In the genomic region with DNA sequence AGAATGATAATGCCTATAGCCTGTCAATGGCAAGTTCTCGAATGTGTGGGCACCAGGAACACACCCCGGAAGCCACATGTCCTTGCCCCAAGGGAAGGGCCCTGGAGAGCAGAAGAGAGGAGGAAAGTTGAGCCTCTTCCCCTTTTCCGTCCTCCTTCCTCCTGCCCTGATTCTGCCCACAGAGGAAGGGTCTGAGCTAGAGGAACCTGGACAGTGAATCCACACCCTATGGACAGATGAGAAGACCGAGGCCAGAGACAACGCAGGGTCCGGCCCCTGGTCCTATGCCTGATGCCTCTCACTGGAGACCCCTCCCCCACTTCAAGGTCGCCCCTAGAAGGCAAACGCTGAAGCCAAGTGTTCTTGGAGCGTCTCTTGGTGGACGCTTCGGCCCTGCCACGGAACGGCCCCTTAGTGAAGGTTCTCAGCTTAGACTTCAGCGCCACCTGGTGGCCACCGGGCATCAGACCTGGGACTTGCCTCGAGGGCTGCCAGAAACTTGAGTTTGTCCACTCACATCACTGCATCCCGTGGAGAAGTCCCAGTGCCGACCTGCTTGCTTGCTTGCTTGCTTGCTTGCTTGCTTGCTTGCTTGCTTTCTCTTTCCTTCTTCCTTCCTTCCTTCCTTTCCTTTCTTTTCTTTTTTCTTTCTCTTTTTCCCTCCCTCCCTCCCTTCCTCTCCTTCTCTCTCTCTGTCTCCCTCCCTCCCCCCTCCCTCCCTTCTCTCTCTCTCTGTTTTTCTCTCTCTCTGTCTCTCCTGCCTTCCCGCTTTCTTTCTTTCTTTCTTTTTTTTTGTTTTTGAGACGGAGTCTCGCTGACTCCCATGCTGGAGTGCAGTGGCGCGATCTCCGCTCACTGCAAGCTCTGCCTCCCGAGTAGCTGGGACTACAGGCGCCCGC, we compare ENCODE assay signal across 8 cellular contexts. TPM values are rescaled to one million over a fixed set of nuclear protein-coding genes. Genes with fewer than 3 reads are reported as not detected.
DNase-seq lines count a peak whose midpoint lies in the region; ATAC-seq and TF ChIP-seq lines count a peak whose summit lies in the region.

No MANE protein-coding gene starts in this region.

- no peak overlapping the region for H4K8ac ChIP-seq in trophoblast cell (ENCODE audit: low read depth, low read length)

- H3K79me1 ChIP-seq in trophoblast cell (ENCODE audit: low read length), result peaks cover 2% of the 10 kb centered on the region

- H3K27ac ChIP-seq in trophoblast cell (ENCODE audit: low read depth, low read length), result no peak overlapping the region
- no peak overlapping the region for H3K27ac ChIP-seq in tibial artery

- H3K4me3 ChIP-seq in BE2C (ENCODE audit: low read depth, low read length) (no peak overlapping the region), trophoblast cell (ENCODE audit: low read depth, low read length) (no peak overlapping the region), tibial artery (peak overlapping the region in 1 of 2 donors; percentile 12)

- H3K4me2 ChIP-seq in trophoblast cell (ENCODE audit: low read length), result peak overlapping the region; percentile 17

- intact Hi-C loops in activated naive CD4-positive, alpha-beta T cell treated with anti-CD3 and anti-CD28 coated beads for 36 hours (cut with micrococcal nuclease), result loop anchor here (1.0 to 10.0 kb wide), 4 partner anchors 48 to 498 kb away; a partner anchor contains a TSS
- intact Hi-C loops in tibial artery (cut with DNase I; ENCODE audit: low total_unique reads), result loop anchor here (1.0 to 5.0 kb wide), 2 partner anchors 198 to 211 kb away; no protein-coding TSS in a partner anchor

- H3K27ac Mint-ChIP-seq in activated naive CD4-positive, alpha-beta T cell treated with anti-CD3 and anti-CD28 coated beads for 36 hours, result no peak overlapping the region

- H3K23ac ChIP-seq in trophoblast cell (ENCODE audit: low read length), result no peak overlapping the region

- no peak overlapping the region for H3K4ac ChIP-seq in trophoblast cell (ENCODE audit: low read depth, low read length)

- H3K4me1 ChIP-seq in BE2C (no peaks in the 10 kb centered on the region), trophoblast cell (ENCODE audit: control insufficient read depth in 1 of 2, insufficient read depth in 2 of 2, low read length in 2 of 2) (peaks cover 0 to 2% of the 10 kb centered on the region in 2 experiments), tibial artery (peaks cover 0 to 3% (median under 1%) of the 10 kb centered on the region in 4 donors)

- no peak overlapping the region for H3K9ac ChIP-seq in trophoblast cell (ENCODE audit: low read length)

- H4K91ac ChIP-seq in trophoblast cell (ENCODE audit: low read depth, low read length), result no peak overlapping the region

- WGBS in trophoblast cell (ENCODE audit: extremely low coverage, insufficient coverage, insufficient read length), result no CpG with 5 or more reads among the region's 27 CpGs

- H3K27me3 ChIP-seq in BE2C, result no peaks in the 10 kb centered on the region
- H3K27me3 ChIP-seq in trophoblast cell (ENCODE audit: insufficient read depth, low read length), result no peaks in the 10 kb centered on the region
- no peaks in the 10 kb centered on the region for H3K27me3 ChIP-seq in tibial artery

- DNase-seq in BE2C (peak; percentile 84), NCI-H1105 treated with DMSO at 0.1 percent for 48 hours (lab: John Stamatoyannopoulos, UW) (peak; percentile 87), SKM-1 (lab: John Stamatoyannopoulos, UW; ENCODE audit: unreplicated experiment) (peak; percentile 35), glomerular visceral epithelial cell (ENCODE audit: extremely low spot score) (peak; percentile 87), trophoblast cell (peak; percentile 88 to 97), tibial artery (peak; percentile 90 to 93)
- peak; percentile 96 for DNase-seq in activated naive CD4-positive, alpha-beta T cell treated with anti-CD3 and anti-CD28 coated beads for 36 hours

- H4K12ac ChIP-seq in trophoblast cell (ENCODE audit: low read depth, low read length), result peak overlapping the region; percentile 54

- H3K18ac ChIP-seq in trophoblast cell (ENCODE audit: low read length), result no peak overlapping the region

- peak; percentile 68 for TF ChIP-seq CTCF in BE2C (IDR thresholded peaks at IDR 0.05; ENCODE audit: low read depth, low read length)
- peak; percentile 86 to 98 for TF ChIP-seq CTCF in tibial artery (IDR thresholded peaks at IDR 0.05)

- H2AFZ ChIP-seq in trophoblast cell (ENCODE audit: insufficient read depth, low read length, poor library complexity), result no peak overlapping the region

- H3K36me3 ChIP-seq in BE2C (no peaks in the 10 kb centered on the region), trophoblast cell (ENCODE audit: control insufficient read depth in 1 of 2, insufficient read depth in 2 of 2, low read length in 2 of 2) (no peaks in the 10 kb centered on the region), tibial artery (no peaks in the 10 kb centered on the region)

- no peak overlapping the region for H3K14ac ChIP-seq in trophoblast cell (ENCODE audit: low read length)

- peak; percentile 67 for ATAC-seq in GM21515 (IDR thresholded peaks at IDR 0.05; ENCODE audit: unreplicated experiment)

- no peak overlapping the region for H2AK5ac ChIP-seq in trophoblast cell (ENCODE audit: low read length)

- CTCF ChIA-PET in activated naive CD4-positive, alpha-beta T cell treated with anti-CD3 and anti-CD28 coated beads for 36 hours (lab: Charles Lee), result interaction anchor here (0.5 to 2.3 kb wide), 9 partner anchors 11 to 236 kb away, joined by 3 to 20 read pairs (median 4); no protein-coding TSS in a partner anchor

- no peak overlapping the region for H2BK5ac ChIP-seq in trophoblast cell (ENCODE audit: low read depth, low read length, poor library complexity)

- no peak overlapping the region for H2BK120ac ChIP-seq in trophoblast cell (ENCODE audit: insufficient read depth, low read length, poor library complexity)

- no peaks in the 10 kb centered on the region for H3K9me3 Mint-ChIP-seq in activated naive CD4-positive, alpha-beta T cell treated with anti-CD3 and anti-CD28 coated beads for 36 hours

- H3K9me3 ChIP-seq in BE2C, result no peaks in the 10 kb centered on the region
- no peaks in the 10 kb centered on the region for H3K9me3 ChIP-seq in trophoblast cell (ENCODE audit: insufficient read depth, low read depth, low read length)
- no peaks in the 10 kb centered on the region for H3K9me3 ChIP-seq in tibial artery

- H3K4me1 Mint-ChIP-seq in activated naive CD4-positive, alpha-beta T cell treated with anti-CD3 and anti-CD28 coated beads for 36 hours (ENCODE audit: low read depth), result peaks cover 5% of the 10 kb centered on the region

- H3K4me3 Mint-ChIP-seq in activated naive CD4-positive, alpha-beta T cell treated with anti-CD3 and anti-CD28 coated beads for 36 hours, result peak overlapping the region; percentile 45

- H3K36me3 Mint-ChIP-seq in activated naive CD4-positive, alpha-beta T cell treated with anti-CD3 and anti-CD28 coated beads for 36 hours (ENCODE audit: low read depth), result no peaks in the 10 kb centered on the region

- no peaks in the 10 kb centered on the region for H3K27me3 Mint-ChIP-seq in activated naive CD4-positive, alpha-beta T cell treated with anti-CD3 and anti-CD28 coated beads for 36 hours (ENCODE audit: low read depth)

- H2BK12ac ChIP-seq in trophoblast cell (ENCODE audit: low read length), result no peak overlapping the region

- H3K79me2 ChIP-seq in trophoblast cell (ENCODE audit: control insufficient read depth, insufficient read depth, low read length, poor library complexity), result no peaks in the 10 kb centered on the region

RNA-seq across cellular contexts. Expression of a gene that starts 20.6 kb away (rescaled TPM):
- 0.51 TPM for polyA plus RNA-seq in BE2C (2012; ENCODE audit: insufficient read depth, insufficient read length, low read depth)
- total RNA-seq in activated naive CD4-positive, alpha-beta T cell treated with anti-CD3 and anti-CD28 coated beads for 36 hours, result 10 to 100 TPM; 17.7 to 20.4 TPM
- polyA plus RNA-seq in trophoblast cell (2013), result 2.2 TPM in 2 replicates

RNA-seq across cellular contexts. Expression of a gene that starts 46.7 kb away (rescaled TPM):
- 36.5 TPM for polyA plus RNA-seq in BE2C (2012; ENCODE audit: insufficient read depth, insufficient read length, low read depth)
- total RNA-seq in activated naive CD4-positive, alpha-beta T cell treated with anti-CD3 and anti-CD28 coated beads for 36 hours, result 10 to 100 TPM; 33.3 to 36.1 TPM
- 225 and 236 TPM in 2 replicates for polyA plus RNA-seq in trophoblast cell (2013)

Comparison
In these comparisons a context has a peak if more than half of its experiments do, and no peak if none do; other contexts are left out.
1. DNase-seq: peak in every context shown above with its lines; median percentile 96 in activated naive CD4-positive, alpha-beta T cell treated with anti-CD3 and anti-CD28 coated beads for 36 hours; 92 in trophoblast cell; 92 in tibial artery; 87 in NCI-H1105 treated with DMSO at 0.1 percent for 48 hours; 87 in glomerular visceral epithelial cell; 84 in BE2C; 35 in SKM-1.